8 cellular contexts compared by ENCODE assay signal in the genomic region with DNA sequence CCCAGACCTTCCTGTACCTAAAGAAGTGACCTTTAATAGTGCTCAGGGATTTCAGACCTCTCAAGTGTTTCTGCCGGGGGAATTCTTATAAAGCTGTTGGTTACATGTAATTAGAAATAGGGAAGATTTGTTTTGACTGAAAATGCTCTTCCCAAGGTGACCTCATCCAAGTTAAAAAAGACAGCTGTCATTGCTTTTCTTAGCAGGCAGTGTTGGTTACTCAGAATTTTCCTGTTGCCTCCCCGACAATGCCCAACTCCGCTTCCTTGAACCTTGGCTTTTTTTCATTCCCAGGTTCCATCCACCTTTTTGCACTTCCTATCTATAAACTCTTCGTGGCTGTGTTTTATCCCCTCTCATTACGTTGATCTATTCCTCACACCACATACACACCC. TPM values are rescaled to one million over a fixed set of nuclear protein-coding genes. Genes with fewer than 3 reads are reported as not detected.
DNase-seq lines count a peak whose midpoint lies in the region; ATAC-seq and TF ChIP-seq lines count a peak whose summit lies in the region.

No MANE protein-coding gene starts in this region.

- intact Hi-C loops in left ventricle myocardium inferior (cut with micrococcal nuclease) (no loop called here), left ventricle myocardium superior (cut with micrococcal nuclease) (no loop called here), lower lobe of right lung (cut with DNase I) (no loop called here), uterus (cut with DNase I; ENCODE audit: low total_unique reads) (no loop called here)

- TF ChIP-seq CTCF in left ventricle myocardium inferior (IDR thresholded peaks at IDR 0.05; ENCODE audit: borderline replicate concordance): no peak
- no peak for TF ChIP-seq CTCF in astrocyte of the spinal cord (IDR thresholded peaks at IDR 0.05; ENCODE audit: low read depth, low read length)
- no peak for TF ChIP-seq CTCF in lower lobe of right lung (IDR thresholded peaks at IDR 0.05)
- TF ChIP-seq CTCF in uterus (IDR thresholded peaks at IDR 0.05): no peak

- in situ Hi-C loops in astrocyte of the spinal cord (cut with HindIII; ENCODE audit: low sequenced_read_pairs): no loop called here

- no peak for TF ChIP-seq POLR2A in uterus (IDR thresholded peaks at IDR 0.05)

- H3K9me3 ChIP-seq in left ventricle myocardium inferior (replicated peaks) (no peaks in the 10 kb centered on the region), lower lobe of right lung (no peaks in the 10 kb centered on the region), uterus (no peaks in the 10 kb centered on the region)

- H3K4me3 ChIP-seq in left ventricle myocardium inferior (peak overlapping the region; percentile 78), astrocyte of the spinal cord (ENCODE audit: low read depth, low read length) (peak overlapping the region; percentile 64), lower lobe of right lung (peak overlapping the region; percentile 72), uterus (peak overlapping the region; percentile 56 to 82)

- no peak for ATAC-seq in left ventricle myocardium superior
- ATAC-seq in lower lobe of right lung: no peak
- no peak for ATAC-seq in activated CD4-positive, CD25-positive, alpha-beta regulatory T cell treated with anti-CD3 and anti-CD28 coated beads, Interleukin-2, amount 50 U/mL, for 24 hours

- no peaks in the 10 kb centered on the region for H3K27me3 ChIP-seq in left ventricle myocardium inferior (ENCODE audit: low read depth)
- H3K27me3 ChIP-seq in lower lobe of right lung (ENCODE audit: low read depth): no peaks in the 10 kb centered on the region
- no peaks in the 10 kb centered on the region for H3K27me3 ChIP-seq in uterus

- peak overlapping the region; percentile 92 for H3K27ac ChIP-seq in left ventricle myocardium inferior (replicated peaks)
- peak overlapping the region; percentile 85 for H3K27ac ChIP-seq in lower lobe of right lung
- peak overlapping the region; percentile 84 to 86 for H3K27ac ChIP-seq in uterus

- DNase-seq in left ventricle myocardium inferior (no peak), left ventricle myocardium superior (no peak), astrocyte of the spinal cord (ENCODE audit: low read depth, low spot score) (no peak), lower lobe of right lung (no peak), uterus (no peak), middle frontal gyrus (ENCODE audit: extremely low spot score, low spot score) (no peak), NCI-H2081 (lab: John Stamatoyannopoulos, UW) (no peak)

- H3K36me3 ChIP-seq in left ventricle myocardium inferior (no peaks in the 10 kb centered on the region), lower lobe of right lung (no peaks in the 10 kb centered on the region), uterus (no peaks in the 10 kb centered on the region)

- peaks cover 44% of the 10 kb centered on the region for H3K4me1 ChIP-seq in left ventricle myocardium inferior
- H3K4me1 ChIP-seq in lower lobe of right lung: peaks cover 20% of the 10 kb centered on the region
- peaks cover 0 to 4% of the 10 kb centered on the region in 2 donors for H3K4me1 ChIP-seq in uterus

RNA-seq across cellular contexts. Expression of a gene that starts 0.8 kb away (rescaled TPM):
- 40.0 TPM for total RNA-seq in left ventricle myocardium inferior
- 36.9 TPM for total RNA-seq in left ventricle myocardium superior
- 33.1 TPM for total RNA-seq in lower lobe of right lung
- total RNA-seq in uterus: 10 to 100 TPM in 3 of 4 donors, 1 to 10 TPM in 1; 5.6 to 46.8 (median 21.6) TPM
